ENCODE assay signal across 20 cellular contexts in the genomic region with DNA sequence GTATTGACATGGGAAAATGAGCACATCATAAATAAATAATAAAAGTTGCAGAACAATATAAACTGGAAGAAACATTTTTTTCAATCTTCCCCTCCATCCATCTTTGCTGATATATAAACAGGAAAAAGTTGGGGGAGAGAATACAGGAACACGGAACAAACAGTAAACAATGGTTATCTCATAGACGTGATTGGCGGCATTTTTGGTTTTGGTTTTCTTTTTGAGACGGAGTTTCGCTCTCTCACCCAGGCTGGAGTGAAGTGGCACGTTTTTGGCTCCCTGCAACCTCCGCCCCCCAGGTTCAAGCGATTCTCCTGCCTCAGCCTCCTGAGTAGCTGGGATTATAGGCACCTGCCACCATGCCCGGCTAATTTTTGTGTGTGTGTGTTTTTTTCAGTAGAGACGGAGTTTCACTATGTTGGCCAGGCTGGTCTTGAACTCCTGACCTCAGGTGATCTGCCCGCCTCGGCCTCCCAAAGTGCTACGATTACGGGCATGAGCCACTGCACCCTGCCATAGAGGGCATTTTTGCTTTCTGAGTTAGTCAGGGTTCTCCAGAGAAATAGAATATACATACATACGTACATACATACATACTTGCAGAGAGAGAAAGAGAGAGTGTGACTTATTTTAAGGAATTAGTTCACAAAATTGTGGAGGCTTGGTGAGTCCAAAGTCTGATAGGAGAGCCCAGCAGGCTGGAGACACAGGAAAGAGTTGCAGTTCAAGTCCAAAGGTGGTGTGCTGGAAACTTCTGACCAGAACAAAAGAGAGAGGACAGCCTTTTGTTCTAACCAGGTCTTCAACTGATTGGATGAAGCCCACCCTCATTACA. TPM values are rescaled to one million over a fixed set of nuclear protein-coding genes. Genes with fewer than 3 reads are reported as not detected.
A peak's percentile ranks its signal among the peaks of the same experiment; 100 is the strongest.
DNase-seq lines count a peak whose midpoint lies in the region; ATAC-seq, FAIRE-seq and TF ChIP-seq lines count a peak whose summit lies in the region.
"Had no signal": no experiment of that assay in that cellular context is flagged by ENCODE, and none has a peak within 500 bp of the region (broad histone marks: within the 10 kb centered on the region; RNA-seq: fewer than 3 reads in every experiment).

No MANE protein-coding gene starts in this region.

- H3K36me3 Mint-ChIP-seq in activated CD4-positive, alpha-beta T cell treated with anti-CD3 and anti-CD28 coated beads for 36 hours (ENCODE audit: low read depth), result peaks cover 7% of the 10 kb centered on the region
- H3K36me3 Mint-ChIP-seq in T-cell (no peaks in the 10 kb centered on the region), natural killer cell (no peaks in the 10 kb centered on the region)

- no peak for ATAC-seq in activated CD4-positive, alpha-beta T cell treated with anti-CD3 and anti-CD28 coated beads for 36 hours
- ATAC-seq in T-cell (replicated peaks in 1 of 4) (no peak), natural killer cell (peak in 1 of 3 donors; percentile 50), GM19463 (IDR thresholded peaks at IDR 0.05; ENCODE audit: unreplicated experiment) (no peak)

- peak overlapping the region; percentile 17 to 35 for H3K4me3 ChIP-seq in duodenal mucosa (ENCODE audit: low read depth in 1 of 2, low read length in 2 of 2)
- H3K4me3 ChIP-seq: GM23338, SJCRH30 had no signal

- H3K4me3 Mint-ChIP-seq in activated CD4-positive, alpha-beta T cell treated with anti-CD3 and anti-CD28 coated beads for 36 hours, result peak overlapping the region; percentile 63
- H3K4me3 Mint-ChIP-seq in T-cell, result peak overlapping the region; percentile 66 to 81 (median 68)
- peak overlapping the region; percentile 68 for H3K4me3 Mint-ChIP-seq in natural killer cell
- H3K4me3 Mint-ChIP-seq: activated naive CD8-positive, alpha-beta T cell treated with anti-CD3 and anti-CD28 coated beads, Interleukin-2, amount 10 ng/mL, durations not matched to agents 7 days and 5 days; GM23338 had no signal

- H3K27me3 Mint-ChIP-seq in activated CD4-positive, alpha-beta T cell treated with anti-CD3 and anti-CD28 coated beads for 36 hours, result no peaks in the 10 kb centered on the region
- H3K27me3 Mint-ChIP-seq in T-cell (no peaks in the 10 kb centered on the region), natural killer cell (ENCODE audit: low read depth in 2 of 2) (no peaks in the 10 kb centered on the region)
- H3K27me3 Mint-ChIP-seq: activated naive CD8-positive, alpha-beta T cell treated with anti-CD3 and anti-CD28 coated beads, Interleukin-2, amount 10 ng/mL, durations not matched to agents 7 days and 5 days had no signal

- no peak for FAIRE-seq in GM12892 (lab: Jason Lieb, UNC)
- FAIRE-seq: bronchial epithelial cell had no signal

- peaks cover 58% of the 10 kb centered on the region for H3K4me1 Mint-ChIP-seq in activated CD4-positive, alpha-beta T cell treated with anti-CD3 and anti-CD28 coated beads for 36 hours
- H3K4me1 Mint-ChIP-seq in T-cell, result peaks cover 36 to 41% (median 37%) of the 10 kb centered on the region in 3 donors
- peaks cover 12 to 17% of the 10 kb centered on the region in 2 donors for H3K4me1 Mint-ChIP-seq in natural killer cell
- H3K4me1 Mint-ChIP-seq: GM23338 had no signal

- H3K27ac ChIP-seq in duodenal mucosa (ENCODE audit: low read depth, low read length), result peak overlapping the region; percentile 11
- H3K27ac ChIP-seq: 22Rv1, SJCRH30, tibial nerve had no signal

- intact Hi-C loops in activated CD4-positive, alpha-beta T cell treated with anti-CD3 and anti-CD28 coated beads for 36 hours (cut with DNase I, micrococcal nuclease), result loop anchor here in 1 of 2 experiments (2.0 kb wide), 1 partner anchor 51 kb away; no protein-coding TSS in a partner anchor
- intact Hi-C loops in natural killer cell (cut with micrococcal nuclease), result loop anchor here (2.0 kb wide), 1 partner anchor 17 kb away; no protein-coding TSS in a partner anchor

- DNase-seq in activated CD4-positive, alpha-beta T cell treated with anti-CD3 and anti-CD28 coated beads for 36 hours, result no peak
- no peak for DNase-seq in activated CD4-positive, alpha-beta T cell treated with anti-CD3 and anti-CD28 coated beads for 1 hour
- DNase-seq in T-cell, result no peak
- DNase-seq in natural killer cell, result no peak
- DNase-seq in HPDE6-E6E7 (ENCODE audit: extremely low spot score), result no peak
- no peak for DNase-seq in GM12892 (ENCODE audit: insufficient read length)
- DNase-seq: activated naive CD8-positive, alpha-beta T cell treated with anti-CD3 and anti-CD28 coated beads, Interleukin-2, amount 10 ng/mL, durations not matched to agents 7 days and 5 days; effector CD4-positive, alpha-beta T cell; mesenchymal stem cell; NCI-H146; NCI-H345; SJCRH30; stimulated activated CD4-positive, alpha-beta T cell treated with anti-CD3 and anti-CD28 coated beads, Interleukin-4, amount 100 ng/mL, for 24 hours; T1000 had no signal

- H3K27me3 ChIP-seq in duodenal mucosa (ENCODE audit: control insufficient read depth in 1 of 2, insufficient read depth in 2 of 2, low read length in 2 of 2), result no peaks in the 10 kb centered on the region
- H3K27me3 ChIP-seq: SJCRH30, tibial nerve had no signal

- no peak for TF ChIP-seq POLR2A in GM12892 (IDR thresholded peaks at IDR 0.05; ENCODE audit: low read depth, low read length)

- H3K9me3 ChIP-seq in duodenal mucosa (ENCODE audit: control insufficient read depth in 1 of 2, low read length in 2 of 2), result no peaks in the 10 kb centered on the region
- H3K9me3 ChIP-seq: SJCRH30, tibial nerve had no signal

- H3K27ac Mint-ChIP-seq in activated CD4-positive, alpha-beta T cell treated with anti-CD3 and anti-CD28 coated beads for 36 hours, result peak overlapping the region; percentile 92
- H3K27ac Mint-ChIP-seq in T-cell, result peak overlapping the region; percentile 87 to 96
- peak overlapping the region; percentile 14 to 80 for H3K27ac Mint-ChIP-seq in natural killer cell
- H3K27ac Mint-ChIP-seq: activated naive CD8-positive, alpha-beta T cell treated with anti-CD3 and anti-CD28 coated beads, Interleukin-2, amount 10 ng/mL, durations not matched to agents 7 days and 5 days; GM23338 had no signal

- no peaks in the 10 kb centered on the region for H3K36me3 ChIP-seq in duodenal mucosa (ENCODE audit: control insufficient read depth in 1 of 2, insufficient read depth in 2 of 2, low read length in 2 of 2)
- H3K36me3 ChIP-seq: SJCRH30, tibial nerve had no signal

- CTCF ChIA-PET in activated CD4-positive, alpha-beta T cell treated with anti-CD3 and anti-CD28 coated beads for 36 hours (lab: Charles Lee), result interaction anchor here (1.1 to 4.9 kb wide), 7 partner anchors 9 to 292 kb away, joined by 3 to 111 read pairs (median 19); no protein-coding TSS in a partner anchor
- CTCF ChIA-PET in T-cell (lab: Charles Lee), result interaction anchor here (0.9 to 2.3 kb wide), 8 partner anchors 8 to 50 kb away, joined by 4 to 22 read pairs (median 12); no protein-coding TSS in a partner anchor

- H3K4me1 ChIP-seq in duodenal mucosa (ENCODE audit: control insufficient read depth in 1 of 2, insufficient read depth in 2 of 2, low read length in 2 of 2), result peaks cover 0 to 14% of the 10 kb centered on the region in 2 donors
- H3K4me1 ChIP-seq: SJCRH30 had no signal

- POLR2A ChIA-PET in activated CD4-positive, alpha-beta T cell treated with anti-CD3 and anti-CD28 coated beads for 36 hours (lab: Charles Lee), result interaction anchor here (0.7 kb wide), 1 partner anchor 47 kb away, joined by 3 read pairs; no protein-coding TSS in a partner anchor
- POLR2A ChIA-PET in T-cell (lab: Charles Lee), result interaction anchor here (0.6 to 1.7 kb wide), 3 partner anchors 8 to 39 kb away, joined by 4 to 12 read pairs (median 6); partner anchors contain the start of gene PRR3 (in 1 of the 2)

- no peak overlapping the region for H3K9ac ChIP-seq in duodenal mucosa (ENCODE audit: low read depth in 1 of 2, low read length in 2 of 2)

- no peak for TF ChIP-seq CTCF in natural killer cell (IDR thresholded peaks at IDR 0.05)

- no peaks in the 10 kb centered on the region for H3K9me3 Mint-ChIP-seq in activated CD4-positive, alpha-beta T cell treated with anti-CD3 and anti-CD28 coated beads for 36 hours (ENCODE audit: low read depth)
- H3K9me3 Mint-ChIP-seq in T-cell (no peaks in the 10 kb centered on the region), natural killer cell (no peaks in the 10 kb centered on the region)
- H3K9me3 Mint-ChIP-seq: activated naive CD8-positive, alpha-beta T cell treated with anti-CD3 and anti-CD28 coated beads, Interleukin-2, amount 10 ng/mL, durations not matched to agents 7 days and 5 days; GM23338 had no signal

RNA-seq across cellular contexts. Expression of gene GNL1, which starts 22.6 kb away (rescaled TPM):
- 100 to 1,000 TPM in 1 of 2 experiments, 10 to 100 TPM in 1; 91.3 to 104 TPM for total RNA-seq in activated CD4-positive, alpha-beta T cell treated with anti-CD3 and anti-CD28 coated beads for 36 hours
- total RNA-seq in T-cell (100 to 1,000 TPM in 2 of 5 donors, 10 to 100 TPM in 3; 65.5 to 167 (median 72.9) TPM), natural killer cell (100 to 1,000 TPM; 137 to 208 (median 187) TPM)
- polyA plus RNA-seq in GM12892 (2012; ENCODE audit: missing spikeins), result 37.8 TPM

RNA-seq across cellular contexts. Expression of gene PRR3, which starts 23.4 kb away (rescaled TPM):
- 10 to 100 TPM; 29.4 to 45.8 TPM for total RNA-seq in activated CD4-positive, alpha-beta T cell treated with anti-CD3 and anti-CD28 coated beads for 36 hours
- total RNA-seq in T-cell (10 to 100 TPM; 12.8 to 22.1 (median 19.7) TPM), natural killer cell (10 to 100 TPM in 2 of 3 donors, 1 to 10 TPM in 1; 9.5 to 14.8 (median 13.9) TPM)
- polyA plus RNA-seq in GM12892 (2012; ENCODE audit: missing spikeins), result 12.4 TPM

RNA-seq across cellular contexts. Expression of gene ABCF1, which starts 37.6 kb away (rescaled TPM):
- 100 to 1,000 TPM in 1 of 2 experiments, 10 to 100 TPM in 1; 100.0 to 105 TPM for total RNA-seq in activated CD4-positive, alpha-beta T cell treated with anti-CD3 and anti-CD28 coated beads for 36 hours
- total RNA-seq in T-cell (10 to 100 TPM; 61.1 to 89.9 (median 73.8) TPM), natural killer cell (100 to 1,000 TPM in 2 of 3 donors, 10 to 100 TPM in 1; 91.4 to 138 (median 138) TPM)
- polyA plus RNA-seq in GM12892 (2012; ENCODE audit: missing spikeins), result 48.3 TPM

RNA-seq across cellular contexts. Expression of gene HLA-E, which starts 44.4 kb away (rescaled TPM):
- 100 to 1,000 TPM; 451 to 502 TPM for total RNA-seq in activated CD4-positive, alpha-beta T cell treated with anti-CD3 and anti-CD28 coated beads for 36 hours
- total RNA-seq in T-cell (1,000 to 10,000 TPM; 1,114 to 1,417 (median 1,253) TPM), natural killer cell (1,000 to 10,000 TPM; 1,807 to 2,048 (median 1,904) TPM)
- polyA plus RNA-seq in GM12892 (2012; ENCODE audit: missing spikeins), result 289 TPM
